ENCODE assay signal across 1 cellular context in genomic region chr2:169765523-169765922, GRCh38.
TF ChIP-seq lines count a peak whose summit lies in the region.

No MANE protein-coding gene starts in this region.

TF ChIP-seq in HepG2, 621 proteins besides CTCF, POLR2A, EP300 and RAD21 (continued from another document and continues in another):
- TF ChIP-seq HNF1A (IDR thresholded peaks at IDR 0.05; ENCODE audit: low read depth) (peak; percentile 58; the same call in 1 of the 2 replicates), HNF1A (CRISPR knock-in tag; IDR thresholded peaks at IDR 0.05; ENCODE audit: borderline replicate concordance) (peak; percentile 64; the same call in 1 of the 2 replicates), ZNF205 (CRISPR knock-in tag; IDR thresholded peaks at IDR 0.05) (0 out of 2 replicates have a peak, but pooled peaks have one; percentile 34), ZMYM2 (CRISPR knock-in tag; IDR thresholded peaks at IDR 0.05) (peak; percentile 80; the same call in 1 of the 2 replicates), GATAD2A (CRISPR knock-in tag; IDR thresholded peaks at IDR 0.05) (0 out of 2 replicates have a peak, but pooled peaks have one; percentile 51), NONO (IDR thresholded peaks at IDR 0.05) (no peak), NONO (CRISPR knock-in tag; conservative IDR thresholded peaks at IDR 0.05) (0 out of 2 replicates have a peak, but pooled peaks have one; percentile 29), MYC (CRISPR knock-in tag; IDR thresholded peaks at IDR 0.05; ENCODE audit: borderline replicate concordance) (no peak), RERE (CRISPR knock-in tag; IDR thresholded peaks at IDR 0.05; ENCODE audit: low read depth) (peak; percentile 35; the same call in 1 of the 2 replicates), SOX13 (IDR thresholded peaks at IDR 0.05) (no peak), SOX13 (CRISPR knock-in tag; conservative IDR thresholded peaks at IDR 0.05 in 1 of 2, IDR thresholded peaks at IDR 0.05 in 1 of 2) (peak in 1 of 2 experiments; percentile 53; a peak in 2 of 4 replicates), BCL6 (CRISPR knock-in tag; IDR thresholded peaks at IDR 0.05) (peak; percentile 74), NR2F6 (IDR thresholded peaks at IDR 0.05) (peak; percentile 79), NR2F6 (CRISPR knock-in tag; IDR thresholded peaks at IDR 0.05) (peak; percentile 85), RXRB (CRISPR knock-in tag; IDR thresholded peaks at IDR 0.05; ENCODE audit: borderline replicate concordance) (peak; percentile 84), SRSF4 (IDR thresholded peaks at IDR 0.05; ENCODE audit: low read depth, low read length, poor library complexity, severe bottlenecking) (no peak), FOSL2 (CRISPR knock-in tag; IDR thresholded peaks at IDR 0.05) (peak; percentile 54), ZHX1 (CRISPR knock-in tag; IDR thresholded peaks at IDR 0.05; ENCODE audit: low read depth) (0 out of 2 replicates have a peak, but pooled peaks have one; percentile 33), SALL1 (CRISPR knock-in tag; IDR thresholded peaks at IDR 0.05) (peak; percentile 49), THRA (CRISPR knock-in tag; IDR thresholded peaks at IDR 0.05; ENCODE audit: borderline replicate concordance) (peak; percentile 97), ZMYM4 (CRISPR knock-in tag; IDR thresholded peaks at IDR 0.05) (peak; percentile 68), NR2C2 (CRISPR knock-in tag; IDR thresholded peaks at IDR 0.05; ENCODE audit: borderline replicate concordance) (0 out of 2 replicates have a peak, but pooled peaks have one; percentile 59), NR2F1 (CRISPR knock-in tag; IDR thresholded peaks at IDR 0.05) (0 out of 4 replicates have a peak, but pooled peaks of 1 of the 2 experiments have one; percentile 40), POLR2AphosphoS5 (IDR thresholded peaks at IDR 0.05; ENCODE audit: low read depth, low read length) (no peak), TCF7 (IDR thresholded peaks at IDR 0.05; ENCODE audit: low read depth) (peak; percentile 55; the same call in 1 of the 2 replicates), NR2F2 (IDR thresholded peaks at IDR 0.05; ENCODE audit: borderline replicate concordance, low read depth) (peak; percentile 48; the same call in 1 of the 2 replicates), FOXA3 (CRISPR knock-in tag; IDR thresholded peaks at IDR 0.05) (peak; percentile 55), ZNF460 (CRISPR knock-in tag; IDR thresholded peaks at IDR 0.05; ENCODE audit: borderline replicate concordance) (peak; percentile 94), FOXA1 (IDR thresholded peaks at IDR 0.05) (no peak), FOXA1 (CRISPR knock-in tag; IDR thresholded peaks at IDR 0.05) (peak; percentile 49), HNF1B (CRISPR knock-in tag; IDR thresholded peaks at IDR 0.05) (no peak; the same call in 1 of the 2 replicates), ZNF609 (CRISPR knock-in tag; IDR thresholded peaks at IDR 0.05; ENCODE audit: borderline replicate concordance) (0 out of 2 replicates have a peak, but pooled peaks have one; percentile 23), SOX6 (IDR thresholded peaks at IDR 0.05) (no peak), SOX6 (CRISPR knock-in tag; IDR thresholded peaks at IDR 0.05) (peak; percentile 34), ZNF12 (CRISPR knock-in tag; IDR thresholded peaks at IDR 0.05) (no peak), DPF2 (CRISPR knock-in tag; IDR thresholded peaks at IDR 0.05; ENCODE audit: borderline replicate concordance, low read depth) (0 out of 2 replicates have a peak, but pooled peaks have one; percentile 57), RARA (CRISPR knock-in tag; IDR thresholded peaks at IDR 0.05) (peak; percentile 87), ZNF772 (CRISPR knock-in tag; IDR thresholded peaks at IDR 0.05) (no peak), RBFOX2 (IDR thresholded peaks at IDR 0.05; ENCODE audit: low read depth, low read length) (no peak), PITX1 (CRISPR knock-in tag; IDR thresholded peaks at IDR 0.05) (peak; percentile 48; the same call in 1 of the 2 replicates), ZNF282 (IDR thresholded peaks at IDR 0.05; ENCODE audit: partially characterized antibody) (no peak), ESRRA (CRISPR knock-in tag; IDR thresholded peaks at IDR 0.05; ENCODE audit: low read depth) (0 out of 2 replicates have a peak, but pooled peaks have one; percentile 30)
